18 cellular contexts compared by ENCODE assay signal in genomic region chr15:25804451-25804850, GRCh38. TPM values are rescaled to one million over a fixed set of nuclear protein-coding genes. Genes with fewer than 3 reads are reported as not detected.
"Had no signal": no experiment of that assay in that cellular context is flagged by ENCODE, and none has a peak within 500 bp of the region (broad histone marks: within the 10 kb centered on the region; RNA-seq: fewer than 3 reads in every experiment).

No MANE protein-coding gene starts in this region.

- H3K27ac ChIP-seq: heart left ventricle, ovary, spleen, testis had no signal

- H3K4me3 ChIP-seq: heart left ventricle, ovary, spleen, testis had no signal

- DNase-seq: dermis blood vessel endothelial cell; effector CD4-positive, alpha-beta T cell; endodermal cell; erythroblast; hippocampal formation; mammary epithelial cell; naive thymus-derived CD8-positive, alpha-beta T cell; ovary; right cardiac atrium; spleen; stimulated activated CD4-positive, alpha-beta T cell treated with anti-CD3 and anti-CD28 coated beads, Interleukin-15, amount 100 ng/mL, for 24 hours; stimulated activated CD4-positive, alpha-beta T cell treated with anti-CD3 and anti-CD28 coated beads, Interleukin-1b, Interleukin-23, amount 100 ng/mL, for 48 hours; stimulated activated CD4-positive, alpha-beta T cell treated with anti-CD3 and anti-CD28 coated beads, Interleukin-4, amount 100 ng/mL, for 24 hours; testis had no signal

- ATAC-seq: heart left ventricle; left lobe of liver; naive thymus-derived CD8-positive, alpha-beta T cell; right cardiac atrium; stimulated activated memory B cell treated with anti-CD40 and anti-IgM and Interleukin-4, amounts not matched to agents 10 μg/mL and 1 μg/mL and 100 μg/mL, for 72 hours had no signal

- H3K36me3 ChIP-seq: heart left ventricle, ovary, spleen had no signal

- H3K27me3 ChIP-seq: ovary, testis had no signal

- H3K9me3 ChIP-seq: heart left ventricle, ovary, spleen, testis had no signal

RNA-seq across cellular contexts. Expression of gene ATP10A, which starts 58.7 kb away (rescaled TPM):
- total RNA-seq: endothelial cell of umbilical vein had no signal
